In genomic region chr13:36870050-36870692, GRCh38 we compare ENCODE assay signal across 1 cellular context.
TF ChIP-seq lines count a peak whose summit lies in the region.

No MANE protein-coding gene starts in this region.

TF ChIP-seq in HepG2, 621 proteins besides CTCF, POLR2A, EP300 and RAD21 (continued from another document and continues in another):
- TF ChIP-seq KIAA2018 (CRISPR knock-in tag; IDR thresholded peaks at IDR 0.05; ENCODE audit: borderline replicate concordance) (no peak), ZNF569 (CRISPR knock-in tag; IDR thresholded peaks at IDR 0.05; ENCODE audit: borderline replicate concordance) (no peak), ZNF44 (CRISPR knock-in tag; IDR thresholded peaks at IDR 0.05) (no peak), LRRFIP1 (CRISPR knock-in tag; conservative IDR thresholded peaks at IDR 0.05) (no peak), ZNF256 (CRISPR knock-in tag; conservative IDR thresholded peaks at IDR 0.05) (no peak), CAMTA2 (CRISPR knock-in tag; IDR thresholded peaks at IDR 0.05; ENCODE audit: borderline replicate concordance) (no peak), SUZ12 (IDR thresholded peaks at IDR 0.05; ENCODE audit: low read depth, low read length) (no peak), FOXO4 (CRISPR knock-in tag; conservative IDR thresholded peaks at IDR 0.05) (no peak), CERS6 (CRISPR knock-in tag; IDR thresholded peaks at IDR 0.05) (no peak), REST (IDR thresholded peaks at IDR 0.05; ENCODE audit: borderline replicate concordance in 1 of 2, low read depth in 1 of 2, low read length in 2 of 2) (no peak), ZNF619 (CRISPR knock-in tag; IDR thresholded peaks at IDR 0.05) (no peak), HOXA7 (CRISPR knock-in tag; IDR thresholded peaks at IDR 0.05) (no peak), SOX13 (IDR thresholded peaks at IDR 0.05) (no peak), SOX13 (CRISPR knock-in tag; conservative IDR thresholded peaks at IDR 0.05 in 1 of 2, IDR thresholded peaks at IDR 0.05 in 1 of 2) (peak in 1 of 2 experiments; percentile 90; a peak in 2 of 4 replicates), TEAD2 (CRISPR knock-in tag; IDR thresholded peaks at IDR 0.05) (no peak), ZNF101 (CRISPR knock-in tag; IDR thresholded peaks at IDR 0.05; ENCODE audit: borderline replicate concordance, low read depth) (no peak), ZNF781 (CRISPR knock-in tag; IDR thresholded peaks at IDR 0.05; ENCODE audit: borderline replicate concordance, not compliant biosample characterization) (no peak), NR3C1 (CRISPR knock-in tag; IDR thresholded peaks at IDR 0.05) (no peak), GZF1 (CRISPR knock-in tag; IDR thresholded peaks at IDR 0.05) (no peak), REL (CRISPR knock-in tag; conservative IDR thresholded peaks at IDR 0.05) (no peak), ATF5 (CRISPR knock-in tag; IDR thresholded peaks at IDR 0.05; ENCODE audit: low read depth) (no peak), ZNF558 (CRISPR knock-in tag; IDR thresholded peaks at IDR 0.05; ENCODE audit: borderline replicate concordance) (no peak), CSRNP2 (CRISPR knock-in tag; conservative IDR thresholded peaks at IDR 0.05; ENCODE audit: low read depth) (no peak), ZFP1 (CRISPR knock-in tag; IDR thresholded peaks at IDR 0.05) (no peak), ZBTB4 (CRISPR knock-in tag; IDR thresholded peaks at IDR 0.05; ENCODE audit: borderline replicate concordance) (no peak), ZNF768 (CRISPR knock-in tag; IDR thresholded peaks at IDR 0.05) (no peak), MIXL1 (CRISPR knock-in tag; IDR thresholded peaks at IDR 0.05) (peak; percentile 33; the same call in 1 of the 2 replicates), RARA (CRISPR knock-in tag; IDR thresholded peaks at IDR 0.05) (peak; percentile 70), BCLAF1 (IDR thresholded peaks at IDR 0.05) (no peak)
